1 cellular context compared by ENCODE assay signal in genomic region chr18:48922203-48922800, GRCh38.
TF ChIP-seq lines count a peak whose summit lies in the region.

No MANE protein-coding gene starts in this region.

TF ChIP-seq in HepG2, 621 proteins besides CTCF, POLR2A, EP300 and RAD21 (continued from another document):
- TF ChIP-seq, protein P1, sequence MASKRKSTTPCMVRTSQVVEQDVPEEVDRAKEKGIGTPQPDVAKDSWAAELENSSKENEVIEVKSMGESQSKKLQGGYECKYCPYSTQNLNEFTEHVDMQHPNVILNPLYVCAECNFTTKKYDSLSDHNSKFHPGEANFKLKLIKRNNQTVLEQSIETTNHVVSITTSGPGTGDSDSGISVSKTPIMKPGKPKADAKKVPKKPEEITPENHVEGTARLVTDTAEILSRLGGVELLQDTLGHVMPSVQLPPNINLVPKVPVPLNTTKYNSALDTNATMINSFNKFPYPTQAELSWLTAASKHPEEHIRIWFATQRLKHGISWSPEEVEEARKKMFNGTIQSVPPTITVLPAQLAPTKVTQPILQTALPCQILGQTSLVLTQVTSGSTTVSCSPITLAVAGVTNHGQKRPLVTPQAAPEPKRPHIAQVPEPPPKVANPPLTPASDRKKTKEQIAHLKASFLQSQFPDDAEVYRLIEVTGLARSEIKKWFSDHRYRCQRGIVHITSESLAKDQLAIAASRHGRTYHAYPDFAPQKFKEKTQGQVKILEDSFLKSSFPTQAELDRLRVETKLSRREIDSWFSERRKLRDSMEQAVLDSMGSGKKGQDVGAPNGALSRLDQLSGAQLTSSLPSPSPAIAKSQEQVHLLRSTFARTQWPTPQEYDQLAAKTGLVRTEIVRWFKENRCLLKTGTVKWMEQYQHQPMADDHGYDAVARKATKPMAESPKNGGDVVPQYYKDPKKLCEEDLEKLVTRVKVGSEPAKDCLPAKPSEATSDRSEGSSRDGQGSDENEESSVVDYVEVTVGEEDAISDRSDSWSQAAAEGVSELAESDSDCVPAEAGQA (IDR thresholded peaks at IDR 0.05; ENCODE audit: low read depth) = no peak
- TF ChIP-seq, protein P1 (CRISPR knock-in tag; IDR thresholded peaks at IDR 0.05; ENCODE audit: borderline replicate concordance) = no peak
- TF ChIP-seq, protein P2, sequence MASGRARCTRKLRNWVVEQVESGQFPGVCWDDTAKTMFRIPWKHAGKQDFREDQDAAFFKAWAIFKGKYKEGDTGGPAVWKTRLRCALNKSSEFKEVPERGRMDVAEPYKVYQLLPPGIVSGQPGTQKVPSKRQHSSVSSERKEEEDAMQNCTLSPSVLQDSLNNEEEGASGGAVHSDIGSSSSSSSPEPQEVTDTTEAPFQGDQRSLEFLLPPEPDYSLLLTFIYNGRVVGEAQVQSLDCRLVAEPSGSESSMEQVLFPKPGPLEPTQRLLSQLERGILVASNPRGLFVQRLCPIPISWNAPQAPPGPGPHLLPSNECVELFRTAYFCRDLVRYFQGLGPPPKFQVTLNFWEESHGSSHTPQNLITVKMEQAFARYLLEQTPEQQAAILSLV (CRISPR knock-in tag; IDR thresholded peaks at IDR 0.05; ENCODE audit: borderline replicate concordance) = no peak
- no peak for TF ChIP-seq ARID2 (CRISPR knock-in tag; IDR thresholded peaks at IDR 0.05; ENCODE audit: borderline replicate concordance)
- TF ChIP-seq ZNF224 (CRISPR knock-in tag; IDR thresholded peaks at IDR 0.05) = no peak
- TF ChIP-seq HDAC2 (CRISPR knock-in tag; IDR thresholded peaks at IDR 0.05) = no peak
